17 cellular contexts compared by ENCODE assay signal in the genomic region with DNA sequence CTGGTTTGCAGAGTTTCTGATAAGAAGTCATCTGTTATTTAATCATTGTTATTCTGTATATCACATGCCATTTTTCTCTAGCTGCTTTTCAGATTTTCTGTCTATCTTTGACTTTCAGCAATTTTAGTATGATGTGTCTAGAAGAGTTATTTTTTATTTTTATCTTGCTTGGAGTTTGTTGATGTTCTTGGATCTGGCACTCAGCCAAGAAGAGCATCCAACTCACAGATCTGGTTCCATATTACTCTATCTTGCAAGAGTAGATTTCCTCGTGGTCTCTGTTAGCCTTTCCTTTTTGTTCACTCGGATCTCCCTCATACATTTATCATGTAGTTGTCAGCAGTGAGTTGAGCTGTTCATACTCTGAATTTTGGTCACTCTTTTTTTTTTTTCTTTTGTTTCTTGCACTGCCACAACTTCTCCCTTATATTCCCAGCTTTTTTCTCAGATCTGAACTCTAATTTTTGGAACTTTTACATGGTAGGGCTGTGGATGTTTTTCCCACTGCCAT.
"Had no signal": no experiment of that assay in that cellular context is flagged by ENCODE, and none has a peak within 500 bp of the region (broad histone marks: within the 10 kb centered on the region; RNA-seq: fewer than 3 reads in every experiment).

No MANE protein-coding gene starts in this region.

- H3K4me3 ChIP-seq: adrenal gland, ascending aorta, gastrocnemius medialis, left ventricle myocardium inferior, ovary, prostate gland, tibial artery had no signal

- H3K36me3 ChIP-seq: adrenal gland, ascending aorta, brain microvascular endothelial cell, gastrocnemius medialis, left ventricle myocardium inferior, ovary, prostate gland, tibial artery had no signal

- DNase-seq: activated gamma-delta T cell treated with Interleukin-2 at 50 U/mL for 16 hours; activated T-cell treated with anti-CD3 and anti-CD28 coated beads, Interleukin-2, amount 50 U/mL, for 1 hour; adrenal gland; brain microvascular endothelial cell; caudate nucleus; effector memory CD4-positive, alpha-beta T cell; gastrocnemius medialis; hippocampal formation; left ventricle myocardium inferior; midbrain; natural killer cell; ovary; stimulated activated naive CD8-positive, alpha-beta T cell treated with anti-CD3 and anti-CD28 coated beads, Interleukin-15, amount 100 ng/mL, for 72 hours; tibial artery had no signal

- H3K9me3 ChIP-seq: adrenal gland, ascending aorta, gastrocnemius medialis, left ventricle myocardium inferior, ovary, prostate gland, tibial artery had no signal

- H3K27me3 ChIP-seq: adrenal gland, ascending aorta, brain microvascular endothelial cell, gastrocnemius medialis, ovary, tibial artery had no signal

- H3K27ac ChIP-seq: adrenal gland, ascending aorta, brain microvascular endothelial cell, gastrocnemius medialis, left ventricle myocardium inferior, ovary, prostate gland, tibial artery had no signal

- H3K4me1 ChIP-seq: adrenal gland, ascending aorta, gastrocnemius medialis, left ventricle myocardium inferior, prostate gland, tibial artery had no signal

- ATAC-seq: esophagus mucosa; gastrocnemius medialis; natural killer cell; stimulated activated naive CD8-positive, alpha-beta T cell treated with anti-CD3 and anti-CD28 coated beads, Interleukin-15, amount 100 ng/mL, for 72 hours had no signal
